Comparison of ENCODE assay signal across 19 cellular contexts in genomic region chr2:200322607-200323006, GRCh38.
"Had no signal": no experiment of that assay in that cellular context is flagged by ENCODE, and none has a peak within 500 bp of the region (broad histone marks: within the 10 kb centered on the region; RNA-seq: fewer than 3 reads in every experiment).

No MANE protein-coding gene starts in this region.

- H3K9me3 Mint-ChIP-seq: activated naive CD8-positive, alpha-beta T cell treated with anti-CD3 and anti-CD28 coated beads, Interleukin-2, amount 50 U/mL, for 24 hours; central memory CD8-positive, alpha-beta T cell; neural crest cell; stimulated activated naive CD8-positive, alpha-beta T cell treated with anti-CD3 and anti-CD28 coated beads, Interleukin-15, amount 100 ng/mL, for 72 hours had no signal

- H3K27ac Mint-ChIP-seq: activated naive CD8-positive, alpha-beta T cell treated with anti-CD3 and anti-CD28 coated beads, Interleukin-2, amount 50 U/mL, for 24 hours; stimulated activated naive CD8-positive, alpha-beta T cell treated with anti-CD3 and anti-CD28 coated beads, Interleukin-15, amount 100 ng/mL, for 72 hours had no signal

- H3K9me3 ChIP-seq: gastrocnemius medialis, prostate gland, right atrium auricular region had no signal

- H3K27me3 ChIP-seq: gastrocnemius medialis, right atrium auricular region had no signal

- H3K4me3 Mint-ChIP-seq: activated naive CD8-positive, alpha-beta T cell treated with anti-CD3 and anti-CD28 coated beads, Interleukin-2, amount 50 U/mL, for 24 hours; central memory CD8-positive, alpha-beta T cell; neural crest cell; stimulated activated naive CD8-positive, alpha-beta T cell treated with anti-CD3 and anti-CD28 coated beads, Interleukin-15, amount 100 ng/mL, for 72 hours had no signal

- FAIRE-seq: keratinocyte had no signal

- H3K27ac ChIP-seq: coronary artery, gastrocnemius medialis, prostate gland had no signal

- DNase-seq: activated CD4-positive, alpha-beta T cell treated with anti-CD3 and anti-CD28 coated beads, Interleukin-2, amount 50 U/mL, for 4 hours; activated CD4-positive, CD25-positive, alpha-beta regulatory T cell treated with anti-CD3 and anti-CD28 coated beads, Interleukin-2, amount 50 U/mL, for 72 hours; activated naive CD4-positive, alpha-beta T cell treated with Interleukin-2 at 50 U/mL for 16 hours; activated naive CD8-positive, alpha-beta T cell treated with anti-CD3 and anti-CD28 coated beads, Interleukin-2, amount 50 U/mL, for 24 hours; anterior cingulate cortex; gastrocnemius medialis; head of caudate nucleus; stimulated activated CD4-positive, alpha-beta T cell treated with anti-CD3 and anti-CD28 coated beads, Interleukin-15, amount 100 ng/mL, for 24 hours; stimulated activated CD4-positive, alpha-beta T cell treated with anti-CD3 and anti-CD28 coated beads, Interleukin-2, amount 100 ng/mL, for 48 hours; stimulated activated naive CD8-positive, alpha-beta T cell treated with anti-CD3 and anti-CD28 coated beads, Interleukin-15, amount 100 ng/mL, for 72 hours; T-helper 1 cell; T1000 had no signal

- H3K4me3 ChIP-seq: coronary artery, gastrocnemius medialis, prostate gland, right atrium auricular region had no signal

- H3K4me1 Mint-ChIP-seq: central memory CD8-positive, alpha-beta T cell had no signal

- H3K27me3 Mint-ChIP-seq: activated naive CD8-positive, alpha-beta T cell treated with anti-CD3 and anti-CD28 coated beads, Interleukin-2, amount 50 U/mL, for 24 hours; central memory CD8-positive, alpha-beta T cell had no signal

- ATAC-seq: activated naive CD8-positive, alpha-beta T cell treated with anti-CD3 and anti-CD28 coated beads, Interleukin-2, amount 50 U/mL, for 24 hours; gastrocnemius medialis; left lobe of liver; stimulated activated naive CD8-positive, alpha-beta T cell treated with anti-CD3 and anti-CD28 coated beads, Interleukin-15, amount 100 ng/mL, for 72 hours had no signal

- H3K4me1 ChIP-seq: prostate gland had no signal

- H3K36me3 ChIP-seq: gastrocnemius medialis, prostate gland, right atrium auricular region had no signal
